In the genomic region with DNA sequence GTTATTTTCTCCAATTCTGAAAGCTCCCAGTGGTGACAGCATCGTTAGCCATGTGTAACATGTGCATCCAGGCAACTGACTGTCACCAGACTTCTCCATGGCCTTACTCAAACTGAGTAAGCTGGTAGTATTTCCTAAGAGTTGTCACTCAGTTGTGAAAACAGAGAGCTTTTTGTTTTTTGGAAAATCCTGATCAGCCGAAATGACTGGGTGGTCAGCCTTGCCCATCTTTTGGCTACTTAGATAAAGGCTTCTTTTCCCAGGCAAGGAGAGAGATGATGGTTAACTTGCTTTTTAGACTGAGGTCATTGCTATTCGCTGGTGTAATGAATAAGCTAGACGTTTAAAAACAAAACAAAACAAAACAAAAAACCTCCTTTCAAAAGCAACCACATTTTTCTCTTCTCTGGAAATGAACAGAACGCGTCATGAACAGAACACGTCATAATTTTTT, we compare ENCODE assay signal across 8 cellular contexts.
DNase-seq lines count a peak whose midpoint lies in the region; ATAC-seq and TF ChIP-seq lines count a peak whose summit lies in the region.

No MANE protein-coding gene starts in this region.

- TF ChIP-seq CTCF in cardiac fibroblast (IDR thresholded peaks at IDR 0.05; ENCODE audit: low read depth, low read length) (no peak), lower lobe of right lung (IDR thresholded peaks at IDR 0.05) (no peak), upper lobe of right lung (IDR thresholded peaks at IDR 0.05) (no peak), CD14-positive monocyte (IDR thresholded peaks at IDR 0.05) (no peak)

- H3K27me3 Mint-ChIP-seq in activated naive CD4-positive, alpha-beta T cell treated with anti-CD3 and anti-CD28 coated beads, Interleukin-2, amount 50 U/mL, for 24 hours: no peaks in the 10 kb centered on the region
- no peaks in the 10 kb centered on the region for H3K27me3 Mint-ChIP-seq in CD14-positive monocyte (ENCODE audit: low read depth in 3 of 3)

- H3K36me3 ChIP-seq in lower lobe of right lung (peaks cover 58% of the 10 kb centered on the region), upper lobe of right lung (peaks cover 67% of the 10 kb centered on the region)

- H3K4me3 Mint-ChIP-seq in activated naive CD4-positive, alpha-beta T cell treated with anti-CD3 and anti-CD28 coated beads, Interleukin-2, amount 50 U/mL, for 24 hours: peak overlapping the region; percentile 41
- no peak overlapping the region for H3K4me3 Mint-ChIP-seq in CD14-positive monocyte

- H3K9me3 Mint-ChIP-seq in activated naive CD4-positive, alpha-beta T cell treated with anti-CD3 and anti-CD28 coated beads, Interleukin-2, amount 50 U/mL, for 24 hours: no peaks in the 10 kb centered on the region
- H3K9me3 Mint-ChIP-seq in CD14-positive monocyte: no peaks in the 10 kb centered on the region

- H3K4me1 ChIP-seq in lower lobe of right lung (peaks cover 87% of the 10 kb centered on the region), upper lobe of right lung (peaks cover 69% of the 10 kb centered on the region)

- H3K36me3 Mint-ChIP-seq in activated naive CD4-positive, alpha-beta T cell treated with anti-CD3 and anti-CD28 coated beads, Interleukin-2, amount 50 U/mL, for 24 hours: peaks cover 37% of the 10 kb centered on the region
- peaks cover 48 to 54% of the 10 kb centered on the region in 2 donors for H3K36me3 Mint-ChIP-seq in CD14-positive monocyte

- no peak overlapping the region for H3K4me3 ChIP-seq in cardiac fibroblast (replicated peaks in 1 of 2; ENCODE audit: low read depth in 2 of 2, low read length in 2 of 2)
- no peak overlapping the region for H3K4me3 ChIP-seq in lower lobe of right lung
- no peak overlapping the region for H3K4me3 ChIP-seq in upper lobe of right lung

- H3K4me1 Mint-ChIP-seq in activated naive CD4-positive, alpha-beta T cell treated with anti-CD3 and anti-CD28 coated beads, Interleukin-2, amount 50 U/mL, for 24 hours: peaks cover 77% of the 10 kb centered on the region
- H3K4me1 Mint-ChIP-seq in CD14-positive monocyte: peaks cover 15% of the 10 kb centered on the region

- H3K9me3 ChIP-seq in lower lobe of right lung: no peaks in the 10 kb centered on the region
- no peaks in the 10 kb centered on the region for H3K9me3 ChIP-seq in upper lobe of right lung

- ATAC-seq in lower lobe of right lung: no peak
- ATAC-seq in upper lobe of right lung: no peak
- no peak for ATAC-seq in HG03439 (IDR thresholded peaks at IDR 0.05; ENCODE audit: unreplicated experiment)
- no peak for ATAC-seq in HG03175 (IDR thresholded peaks at IDR 0.05; ENCODE audit: unreplicated experiment)

- peak overlapping the region; percentile 84 for H3K27ac Mint-ChIP-seq in activated naive CD4-positive, alpha-beta T cell treated with anti-CD3 and anti-CD28 coated beads, Interleukin-2, amount 50 U/mL, for 24 hours
- H3K27ac Mint-ChIP-seq in CD14-positive monocyte: peak overlapping the region in 1 of 7 donors; percentile 26

- no peaks in the 10 kb centered on the region for H3K27me3 ChIP-seq in lower lobe of right lung (ENCODE audit: low read depth)
- no peaks in the 10 kb centered on the region for H3K27me3 ChIP-seq in upper lobe of right lung

- intact Hi-C loops in lower lobe of right lung (cut with DNase I) (no loop called here), upper lobe of right lung (cut with DNase I) (loop anchor here (10.0 kb wide), 1 partner anchor 121 kb away; no protein-coding TSS in a partner anchor), CD14-positive monocyte (cut with micrococcal nuclease) (no loop called here)

- DNase-seq in activated naive CD4-positive, alpha-beta T cell treated with Interleukin-2 at 50 U/mL for 16 hours: no peak
- DNase-seq in cardiac fibroblast (ENCODE audit: low read depth in 2 of 2) (peak; percentile 51 to 83), lower lobe of right lung (no peak), upper lobe of right lung (no peak), CD14-positive monocyte (ENCODE audit: low spot score) (no peak)

- H3K27ac ChIP-seq in lower lobe of right lung (peak overlapping the region; percentile 42), upper lobe of right lung (peak overlapping the region; percentile 73)

Comparison
In these comparisons a context has a peak if more than half of its experiments do, and no peak if none do; other contexts are left out.
1. DNase-seq: peak in cardiac fibroblast (2 of 2); none in activated naive CD4-positive, alpha-beta T cell treated with Interleukin-2 at 50 U/mL for 16 hours (single experiment), lower lobe of right lung (single experiment), upper lobe of right lung (single experiment) and CD14-positive monocyte (single experiment).